14 cellular contexts compared by ENCODE assay signal in the genomic region with DNA sequence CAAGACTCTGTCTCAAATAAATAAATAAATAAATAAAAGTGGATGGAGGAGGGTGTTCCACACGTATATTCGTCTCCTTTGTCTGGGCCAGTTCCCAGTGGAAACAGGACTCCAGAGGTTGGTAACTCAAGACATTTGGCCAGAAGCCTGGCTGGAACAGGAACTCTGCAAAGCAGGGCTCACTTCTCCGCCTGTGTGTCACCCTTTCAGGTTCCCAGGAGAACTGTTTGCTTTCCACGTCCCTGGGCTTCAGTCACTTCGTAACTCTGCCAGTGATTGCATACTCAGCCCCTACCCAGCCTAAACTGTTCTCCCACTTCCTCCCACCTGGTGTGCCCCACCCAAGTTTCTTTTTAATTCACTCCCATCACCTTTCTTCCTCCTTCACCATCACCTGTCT. TPM values are rescaled to one million over a fixed set of nuclear protein-coding genes. Genes with fewer than 3 reads are reported as not detected.
DNase-seq lines count a peak whose midpoint lies in the region; ATAC-seq and TF ChIP-seq lines count a peak whose summit lies in the region.
"Had no signal": no experiment of that assay in that cellular context is flagged by ENCODE, and none has a peak within 500 bp of the region (broad histone marks: within the 10 kb centered on the region; RNA-seq: fewer than 3 reads in every experiment).

No MANE protein-coding gene starts in this region.

- TF ChIP-seq CTCF in epithelial cell of esophagus (IDR thresholded peaks at IDR 0.05; ENCODE audit: insufficient read depth, low read depth, low read length, missing control alignments) (no peak), RWPE1 (conservative IDR thresholded peaks at IDR 0.05; ENCODE audit: low read depth) (no peak)

- no peaks in the 10 kb centered on the region for H3K36me3 Mint-ChIP-seq in IgD-negative memory B cell

- no peak for DNase-seq in left ventricle myocardium superior
- no peak for DNase-seq in cardiac septum (ENCODE audit: low spot score)
- peak; percentile 42 for DNase-seq in epithelial cell of esophagus (ENCODE audit: low read depth)
- no peak for DNase-seq in RWPE1 (ENCODE audit: low spot score)
- DNase-seq in iPS-NIHi11 (ENCODE audit: low spot score) = no peak
- DNase-seq: activated T-cell treated with anti-CD3 and anti-CD28 coated beads, Interleukin-2, amount 50 U/mL, for 72 hours; dermis blood vessel endothelial cell; NCI-H1436 treated with DMSO at 0.1 percent for 48 hours; SHP77 treated with DMSO at 0.1 percent for 48 hours; stimulated activated CD4-positive, alpha-beta T cell treated with anti-CD3 and anti-CD28 coated beads, Interleukin-15, amount 100 ng/mL, for 24 hours; T1000 had no signal

- H3K4me3 Mint-ChIP-seq in IgD-negative memory B cell = peak overlapping the region in 3 of 4 donors; percentile 30 to 89 (median 85)

- no peaks in the 10 kb centered on the region for H3K9me3 Mint-ChIP-seq in IgD-negative memory B cell
- H3K9me3 Mint-ChIP-seq: activated T-cell treated with anti-CD3 and anti-CD28 coated beads, Interleukin-2, amount 50 U/mL, for 72 hours had no signal

- H3K4me1 Mint-ChIP-seq in IgD-negative memory B cell = peaks cover 18 to 22% (median 21%) of the 10 kb centered on the region in 3 donors

- CTCF ChIA-PET in RWPE1 (lab: Yijun Ruan, JAX) = no interaction called here

- peak overlapping the region; percentile 7 to 48 (median 31) for H3K27ac Mint-ChIP-seq in IgD-negative memory B cell
- H3K27ac Mint-ChIP-seq: activated T-cell treated with anti-CD3 and anti-CD28 coated beads, Interleukin-2, amount 50 U/mL, for 72 hours had no signal

- POLR2A ChIA-PET in RWPE1 (lab: Yijun Ruan, JAX; ENCODE audit: low non-redundant PET) = no interaction called here

- no peak overlapping the region for H3K4me3 ChIP-seq in epithelial cell of esophagus (ENCODE audit: low read length)

- ATAC-seq in left ventricle myocardium superior (peak; percentile 26), HG03378 (IDR thresholded peaks at IDR 0.05; ENCODE audit: unreplicated experiment) (no peak), GM21717 (IDR thresholded peaks at IDR 0.05; ENCODE audit: unreplicated experiment) (no peak)

- no peak overlapping the region for H3K27ac ChIP-seq in RWPE1

- H3K27me3 Mint-ChIP-seq in IgD-negative memory B cell = no peaks in the 10 kb centered on the region

- intact Hi-C loops in left ventricle myocardium superior (cut with micrococcal nuclease) = no loop called here
- intact Hi-C loops in cardiac septum (cut with DNase I) = no loop called here

RNA-seq across cellular contexts. Expression of a gene that starts 7.0 kb away (rescaled TPM):
- total RNA-seq in left ventricle myocardium superior = 84.5 TPM
- 81.4 TPM for total RNA-seq in cardiac septum
- 245 TPM for polyA plus RNA-seq in IgD-negative memory B cell

RNA-seq across cellular contexts. Expression of a gene that starts 18.5 kb away (rescaled TPM):
- total RNA-seq in left ventricle myocardium superior = 44.7 TPM
- total RNA-seq in cardiac septum = 43.9 TPM
- 84.5 TPM for polyA plus RNA-seq in IgD-negative memory B cell
